Comparison of ENCODE assay signal across 12 cellular contexts in genomic region chr2:36539631-36540030, GRCh38. TPM values are rescaled to one million over a fixed set of nuclear protein-coding genes. Genes with fewer than 3 reads are reported as not detected.
DNase-seq lines count a peak whose midpoint lies in the region; ATAC-seq, FAIRE-seq and TF ChIP-seq lines count a peak whose summit lies in the region.
"Had no signal": no experiment of that assay in that cellular context is flagged by ENCODE, and none has a peak within 500 bp of the region (broad histone marks: within the 10 kb centered on the region; RNA-seq: fewer than 3 reads in every experiment).

No MANE protein-coding gene starts in this region.

- no peak for TF ChIP-seq POLR2A in HepG2 (IDR thresholded peaks at IDR 0.05; ENCODE audit: insufficient read depth in 1 of 2, low read depth in 2 of 2, low read length in 2 of 2)
- TF ChIP-seq POLR2A in right lobe of liver (IDR thresholded peaks at IDR 0.05): no peak

- H3K9me3 Mint-ChIP-seq in nephron progenitor cell: no peaks in the 10 kb centered on the region

- no peak for DNase-seq in HepG2 (ENCODE audit: low spot score)
- no peak for DNase-seq in right lobe of liver
- DNase-seq in M059J (ENCODE audit: low read depth): peak; percentile 62
- DNase-seq in HPDE6-E6E7 (ENCODE audit: extremely low spot score): no peak
- DNase-seq in NCI-H1092 (lab: John Stamatoyannopoulos, UW): no peak
- no peak for DNase-seq in posterior cingulate gyrus
- no peak for DNase-seq in nephron progenitor cell
- DNase-seq: midbrain had no signal

- H3K9me3 ChIP-seq in HepG2 (ENCODE audit: low read length) (no peaks in the 10 kb centered on the region), right lobe of liver (no peaks in the 10 kb centered on the region)
- H3K9me3 ChIP-seq: esophagus muscularis mucosa had no signal

- POLR2A ChIA-PET in HepG2 (lab: Yijun Ruan, JAX): no interaction called here

- TSS peak; percentile 6 for BruUV-seq in HepG2 (replicated peaks; lab: Mats Ljungman, UMichigan)

- H3K27me3 ChIP-seq in HepG2 (ENCODE audit: control insufficient read depth in 1 of 2, insufficient read depth in 2 of 2, low read length in 2 of 2) (no peaks in the 10 kb centered on the region), right lobe of liver (no peaks in the 10 kb centered on the region)
- H3K27me3 ChIP-seq: esophagus muscularis mucosa had no signal

- no peak overlapping the region for H2AFZ ChIP-seq in HepG2 (ENCODE audit: low read length)

- over 99% methylated on average over 7 of the region's 7 CpGs for WGBS in HepG2 (ENCODE audit: low lambda C conversion rate)
- 91% methylated on average over 7 of the region's 7 CpGs for WGBS in right lobe of liver (ENCODE audit: insufficient coverage, low coverage, low lambda C conversion rate, missing lambda C conversion rate)

- no peaks in the 10 kb centered on the region for H3K79me2 ChIP-seq in HepG2 (ENCODE audit: insufficient read depth, low read length)

- TF ChIP-seq EP300 in HepG2 (IDR thresholded peaks at IDR 0.05; ENCODE audit: low read depth in 2 of 2, low read length in 2 of 2): no peak
- TF ChIP-seq EP300 in HepG2 (CRISPR knock-in tag; IDR thresholded peaks at IDR 0.05; ENCODE audit: borderline replicate concordance): no peak

- H3K4me1 ChIP-seq in HepG2 (ENCODE audit: insufficient read depth, low read length): no peaks in the 10 kb centered on the region
- no peaks in the 10 kb centered on the region for H3K4me1 ChIP-seq in right lobe of liver

- intact Hi-C loops in HepG2 (cut with micrococcal nuclease; ENCODE audit: unreplicated experiment) (no loop called here), right lobe of liver (cut with DNase I) (no loop called here), posterior cingulate gyrus (cut with DNase I) (no loop called here)

- CTCF ChIA-PET in HepG2 (lab: Yijun Ruan, JAX; ENCODE audit: low intra/inter-chr PET ratio, low total read pairs): no interaction called here

- H3K4me3 ChIP-seq in HepG2 (replicated peaks in 1 of 3; ENCODE audit: insufficient read depth in 1 of 3, low read depth in 2 of 3, low read length in 3 of 3) (no peak overlapping the region), right lobe of liver (no peak overlapping the region)
- H3K4me3 ChIP-seq: esophagus muscularis mucosa had no signal

- ATAC-seq in HepG2 (no peak), right lobe of liver (no peak), HG02852 (IDR thresholded peaks at IDR 0.05; ENCODE audit: unreplicated experiment) (peak; percentile 64)
- ATAC-seq: activated CD4-positive, CD25-positive, alpha-beta regulatory T cell treated with anti-CD3 and anti-CD28 coated beads, Interleukin-2, amount 50 U/mL, for 24 hours had no signal

- TF ChIP-seq CTCF in HepG2 (CRISPR knock-in tag; IDR thresholded peaks at IDR 0.05) (no peak), right lobe of liver (IDR thresholded peaks at IDR 0.05) (no peak), nephron progenitor cell (IDR thresholded peaks at IDR 0.05) (no peak)

- H3K27me3 Mint-ChIP-seq in nephron progenitor cell (ENCODE audit: low read depth, poor library complexity): peaks cover 3% of the 10 kb centered on the region

- H3K4me2 ChIP-seq in HepG2 (ENCODE audit: low read depth, low read length): no peak overlapping the region

- no peak overlapping the region for H3K4me3 Mint-ChIP-seq in nephron progenitor cell

- H3K36me3 ChIP-seq in HepG2 (replicated peaks in 1 of 2; ENCODE audit: control insufficient read depth in 1 of 2, insufficient read depth in 2 of 2, low read length in 2 of 2) (peaks cover 29 to 68% of the 10 kb centered on the region in 2 experiments), right lobe of liver (no peaks in the 10 kb centered on the region)

- peaks cover 53% of the 10 kb centered on the region for H3K36me3 Mint-ChIP-seq in nephron progenitor cell (ENCODE audit: low read depth)

- H3K27ac ChIP-seq in HepG2 (ENCODE audit: extremely low read length, insufficient read depth, low read length) (no peak overlapping the region), right lobe of liver (no peak overlapping the region)
- H3K27ac ChIP-seq: esophagus muscularis mucosa had no signal

- in situ Hi-C loops in HepG2 (cut with HindIII; ENCODE audit: extremely low pct_ligation_motif_present, low pct_unique_long_range_greater_than_20kb): loop anchor here (10.0 kb wide), 1 partner anchor 125 kb away; no protein-coding TSS in a partner anchor

- H3K4me1 Mint-ChIP-seq in nephron progenitor cell: peaks cover 5% of the 10 kb centered on the region

- TF ChIP-seq RAD21 in HepG2 (CRISPR knock-in tag; IDR thresholded peaks at IDR 0.05): no peak

- H3K9ac ChIP-seq in HepG2 (ENCODE audit: insufficient read depth, low read depth, low read length): no peak overlapping the region

- H3K27ac Mint-ChIP-seq in nephron progenitor cell: no peak overlapping the region

- no peak for FAIRE-seq in HepG2 (lab: Jason Lieb, UNC)
- FAIRE-seq: A204.1 had no signal

- no peaks in the 10 kb centered on the region for H4K20me1 ChIP-seq in HepG2 (ENCODE audit: insufficient read depth, low read length)

TF ChIP-seq in HepG2, 621 proteins besides CTCF, POLR2A, EP300 and RAD21:
- TF ChIP-seq POGZ (CRISPR knock-in tag; IDR thresholded peaks at IDR 0.05): no peak
- no peak for TF ChIP-seq ZNF234 (CRISPR knock-in tag; conservative IDR thresholded peaks at IDR 0.05)

RNA-seq across cellular contexts. Expression of gene FEZ2, which starts 58.3 kb away (rescaled TPM):
- total RNA-seq in HepG2 (2016; rRNA removed; fragmentation: Illumina TruSeq; extraction: Trizol) (59.1 and 59.3 TPM in 2 replicates), right lobe of liver (10 to 100 TPM; 11.1 to 22.2 (median 18.7) TPM)
- 8.4 and 12.9 TPM in 2 replicates for total RNA-seq in HepG2 (2016; cell fraction: cytosol; rRNA removed; fragmentation: Illumina TruSeq; extraction: Trizol; ENCODE audit: low read depth)
- total RNA-seq in HepG2 (2016; cell fraction: insoluble cytoplasmic fraction; rRNA removed; fragmentation: Illumina TruSeq; extraction: Trizol): 54.2 and 72.2 TPM in 2 replicates
- total RNA-seq in HepG2 (2016; cell fraction: membrane; rRNA removed; fragmentation: Illumina TruSeq; extraction: Trizol): 24.4 TPM in 2 replicates
- total RNA-seq in HepG2 (2016; cell fraction: nucleus; rRNA removed; fragmentation: Illumina TruSeq; extraction: Trizol): 58.1 and 65.8 TPM in 2 replicates
- polyA plus RNA-seq in HepG2 (2011; rRNA removed): 30.0 and 42.5 TPM in 2 replicates
- polyA plus RNA-seq in HepG2 (2011; cell fraction: cytosol; rRNA removed): 14.6 and 23.9 TPM in 2 replicates
- 18.9 and 26.2 TPM in 2 replicates for polyA plus RNA-seq in HepG2 (2011; cell fraction: nucleus; rRNA removed)
- polyA plus RNA-seq in HepG2 (2012): 37.5 and 58.9 TPM in 2 replicates
- 8.4 and 9.6 TPM in 2 replicates for polyA plus RNA-seq in HepG2 (2016; cell fraction: cytosol; fragmentation: Illumina TruSeq; extraction: Trizol; ENCODE audit: low read depth)
- polyA plus RNA-seq in HepG2 (2016; cell fraction: insoluble cytoplasmic fraction; fragmentation: Illumina TruSeq; extraction: Trizol; ENCODE audit: low read depth): 57.2 and 67.4 TPM in 2 replicates
- polyA plus RNA-seq in HepG2 (2016; cell fraction: membrane; fragmentation: Illumina TruSeq; extraction: Trizol; ENCODE audit: low read depth): 16.7 and 18.6 TPM in 2 replicates
- polyA plus RNA-seq in HepG2 (2016; cell fraction: nucleus; fragmentation: Illumina TruSeq; extraction: Trizol; ENCODE audit: insufficient read depth, low read depth): 44.6 and 44.8 TPM in 2 replicates
- polyA minus RNA-seq in HepG2 (2011; rRNA and poly(A)+ RNA removed; ENCODE audit: low replicate concordance): 3.2 and 8.2 TPM in 2 replicates
- 18.1 and 22.6 TPM in 2 replicates for polyA minus RNA-seq in HepG2 (2011; cell fraction: cytosol; rRNA and poly(A)+ RNA removed)
- polyA minus RNA-seq in HepG2 (2011; cell fraction: nucleus; rRNA and poly(A)+ RNA removed): 116 and 120 TPM in 2 replicates
- 103 and 153 TPM in 2 replicates for total RNA-seq in M059J (2014; rRNA removed; shearing (Covaris generic))
